Comparison of ENCODE assay signal across 38 cellular contexts in the genomic region with DNA sequence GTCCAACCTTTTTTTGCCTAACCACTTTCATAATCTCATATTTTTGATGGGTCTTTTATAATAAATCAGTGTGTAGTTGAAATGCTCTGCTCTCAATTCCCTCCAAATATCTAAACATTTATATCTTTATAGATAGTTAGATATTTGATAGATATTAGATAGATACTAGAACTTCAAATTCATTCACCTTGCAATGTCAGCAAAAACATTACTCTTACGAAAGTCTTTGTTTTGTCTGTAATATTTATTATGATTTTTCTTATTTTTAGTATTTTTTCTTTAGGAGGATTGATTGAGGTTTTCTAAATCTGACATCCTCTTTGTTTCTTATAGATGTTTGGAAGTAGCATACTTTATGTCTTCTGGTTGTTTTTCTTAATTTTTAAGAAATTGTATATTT.
"Had no signal": no experiment of that assay in that cellular context is flagged by ENCODE, and none has a peak within 500 bp of the region (broad histone marks: within the 10 kb centered on the region; RNA-seq: fewer than 3 reads in every experiment).

No MANE protein-coding gene starts in this region.

- H3K4me3 ChIP-seq: ascending aorta, cardiac muscle cell had no signal

- H3K9me3 ChIP-seq: ascending aorta had no signal

- H3K4me1 ChIP-seq: ascending aorta had no signal

- DNase-seq: activated B cell treated with CpG ODN at 0.5 μM for 24 hours; activated CD4-positive, alpha-beta memory T cell treated with anti-CD3 and anti-CD28 coated beads for 36 hours; activated CD4-positive, alpha-beta T cell treated with anti-CD3 and anti-CD28 coated beads for 4 hours; activated CD4-positive, alpha-beta T cell treated with anti-CD3 and anti-CD28 coated beads, Interleukin-2, amount 10 ng/mL, durations not matched to agents 24 days and 14 days; activated CD4-positive, alpha-beta T cell treated with anti-CD3 and anti-CD28 coated beads, Interleukin-2, amount 50 U/mL, for 1 hour; activated CD4-positive, alpha-beta T cell treated with anti-CD3 and anti-CD28 coated beads, Interleukin-2, amount 50 U/mL, for 4 hours; activated CD4-positive, CD25-positive, alpha-beta regulatory T cell treated with anti-CD3 and anti-CD28 coated beads, Interleukin-2, amount 50 U/mL, for 72 hours; activated CD8-positive, alpha-beta memory T cell treated with anti-CD3 and anti-CD28 coated beads, Interleukin-2, amount 50 U/mL, for 4 hours; activated CD8-positive, alpha-beta T cell treated with anti-CD3 and anti-CD28 coated beads for 36 hours; activated effector memory CD4-positive, alpha-beta T cell treated with anti-CD3 and anti-CD28 coated beads, Interleukin-2, amount 50 U/mL, for 16 hours; activated gamma-delta T cell treated with Interleukin-2 at 50 U/mL for 16 hours; activated naive CD4-positive, alpha-beta T cell; activated naive CD4-positive, alpha-beta T cell treated with anti-CD3 and anti-CD28 coated beads, Interleukin-2, amount 10 ng/mL, durations not matched to agents 7 days and 5 days; activated naive CD8-positive, alpha-beta T cell treated with anti-CD3 and anti-CD28 coated beads, Interleukin-2, amount 10 ng/mL, durations not matched to agents 7 days and 5 days; activated naive CD8-positive, alpha-beta T cell treated with anti-CD3 and anti-CD28 coated beads, Interleukin-2, amount 50 U/mL, for 24 hours; activated T-cell treated with anti-CD3 and anti-CD28 coated beads for 4 hours; activated T-cell treated with anti-CD3 and anti-CD28 coated beads, Interleukin-2, amount 50 U/mL, for 1 hour; activated T-cell treated with anti-CD3 and anti-CD28 coated beads, Interleukin-2, amount 50 U/mL, for 4 hours; activated T-cell treated with anti-CD3 and anti-CD28 coated beads, Interleukin-2, amount 50 U/mL, for 72 hours; amygdala; anterior cingulate cortex; caudate nucleus; T-helper 1 cell; T-helper 2 cell; T-helper 9 cell had no signal

- H3K4me1 Mint-ChIP-seq: activated B cell treated with CpG ODN at 0.5 μM for 24 hours; activated CD4-positive, alpha-beta T cell treated with anti-CD3 and anti-CD28 coated beads, Interleukin-2, amount 10 ng/mL, durations not matched to agents 24 days and 14 days; activated naive CD4-positive, alpha-beta T cell treated with anti-CD3 and anti-CD28 coated beads, Interleukin-2, amount 10 ng/mL, durations not matched to agents 7 days and 5 days; activated naive CD4-positive, alpha-beta T cell treated with anti-CD3 and anti-CD28 coated beads, Interleukin-2, amount 50 U/mL, for 24 hours; activated naive CD8-positive, alpha-beta T cell treated with anti-CD3 and anti-CD28 coated beads, Interleukin-2, amount 10 ng/mL, durations not matched to agents 7 days and 5 days; activated naive CD8-positive, alpha-beta T cell treated with anti-CD3 and anti-CD28 coated beads, Interleukin-2, amount 50 U/mL, for 24 hours; activated T-helper 17 cell treated with anti-CD3 and anti-CD28 coated beads, Interleukin-2, amount 50 U/mL, for 72 hours; brain; central memory CD8-positive, alpha-beta T cell had no signal

- H3K36me3 Mint-ChIP-seq: activated CD4-positive, alpha-beta memory T cell treated with anti-CD3 and anti-CD28 coated beads for 36 hours; activated naive CD4-positive, alpha-beta T cell treated with anti-CD3 and anti-CD28 coated beads, Interleukin-2, amount 10 ng/mL, durations not matched to agents 7 days and 5 days; activated naive CD4-positive, alpha-beta T cell treated with anti-CD3 and anti-CD28 coated beads, Interleukin-2, amount 50 U/mL, for 24 hours; activated naive CD8-positive, alpha-beta T cell; activated naive CD8-positive, alpha-beta T cell treated with anti-CD3 and anti-CD28 coated beads, Interleukin-2, amount 10 ng/mL, durations not matched to agents 7 days and 5 days; brain had no signal

- H3K27me3 ChIP-seq: ascending aorta, cardiac muscle cell had no signal

- H3K27ac Mint-ChIP-seq: activated B cell treated with CpG ODN at 0.5 μM for 24 hours; activated CD4-positive, alpha-beta memory T cell treated with anti-CD3 and anti-CD28 coated beads for 36 hours; activated CD4-positive, alpha-beta T cell treated with anti-CD3 and anti-CD28 coated beads, Interleukin-2, amount 10 ng/mL, durations not matched to agents 24 days and 14 days; activated CD8-positive, alpha-beta T cell treated with anti-CD3 and anti-CD28 coated beads for 36 hours; activated naive CD4-positive, alpha-beta T cell treated with anti-CD3 and anti-CD28 coated beads, Interleukin-2, amount 10 ng/mL, durations not matched to agents 7 days and 5 days; activated naive CD4-positive, alpha-beta T cell treated with anti-CD3 and anti-CD28 coated beads, Interleukin-2, amount 50 U/mL, for 24 hours; activated naive CD8-positive, alpha-beta T cell; activated naive CD8-positive, alpha-beta T cell treated with anti-CD3 and anti-CD28 coated beads, Interleukin-2, amount 10 ng/mL, durations not matched to agents 7 days and 5 days; activated naive CD8-positive, alpha-beta T cell treated with anti-CD3 and anti-CD28 coated beads, Interleukin-2, amount 50 U/mL, for 24 hours; activated T-cell treated with anti-CD3 and anti-CD28 coated beads, Interleukin-2, amount 50 U/mL, for 72 hours; activated T-helper 1 cell treated with anti-CD3 and anti-CD28 coated beads, Interleukin-12 subunit alpha, Interleukin-12 subunit beta, Interleukin-2, Interleukin-4 antibody, amounts not matched to agents 30 ng/mL and 10 ng/mL and 1 ng/mL, durations not matched to agents 14 hours and 24 hours and 36 hours; activated T-helper 17 cell treated with anti-CD3 and anti-CD28 coated beads, Interleukin-2, amount 50 U/mL, for 72 hours; brain; T-helper 1 cell treated with Interleukin-12 subunit alpha and Interleukin-12 subunit beta and Interleukin-4 antibody, amounts not matched to agents 30 μg/mL and 1 μg/mL, for 36 hours; T-helper 2 cell treated with Interferon-gamma antibody and Interleukin-4, amounts not matched to agents 5 μg/mL and 100 μg/mL, for 36 hours had no signal

- H3K4me3 Mint-ChIP-seq: activated B cell treated with CpG ODN at 0.5 μM for 24 hours; activated CD4-positive, alpha-beta memory T cell treated with anti-CD3 and anti-CD28 coated beads for 36 hours; activated CD4-positive, alpha-beta T cell treated with anti-CD3 and anti-CD28 coated beads, Interleukin-2, amount 10 ng/mL, durations not matched to agents 24 days and 14 days; activated CD8-positive, alpha-beta T cell treated with anti-CD3 and anti-CD28 coated beads for 36 hours; activated naive CD4-positive, alpha-beta T cell treated with anti-CD3 and anti-CD28 coated beads, Interleukin-2, amount 10 ng/mL, durations not matched to agents 7 days and 5 days; activated naive CD4-positive, alpha-beta T cell treated with anti-CD3 and anti-CD28 coated beads, Interleukin-2, amount 50 U/mL, for 24 hours; activated naive CD8-positive, alpha-beta T cell; activated naive CD8-positive, alpha-beta T cell treated with anti-CD3 and anti-CD28 coated beads, Interleukin-2, amount 10 ng/mL, durations not matched to agents 7 days and 5 days; activated naive CD8-positive, alpha-beta T cell treated with anti-CD3 and anti-CD28 coated beads, Interleukin-2, amount 50 U/mL, for 24 hours; activated T-cell treated with anti-CD3 and anti-CD28 coated beads, Interleukin-2, amount 50 U/mL, for 4 hours; activated T-cell treated with anti-CD3 and anti-CD28 coated beads, Interleukin-2, amount 50 U/mL, for 72 hours; activated T-helper 1 cell treated with anti-CD3 and anti-CD28 coated beads, Interleukin-12 subunit alpha, Interleukin-12 subunit beta, Interleukin-2, Interleukin-4 antibody, amounts not matched to agents 30 ng/mL and 10 ng/mL and 1 ng/mL, durations not matched to agents 14 hours and 24 hours and 36 hours; activated T-helper 17 cell treated with anti-CD3 and anti-CD28 coated beads, Interleukin-2, amount 50 U/mL, for 72 hours; brain; central memory CD8-positive, alpha-beta T cell; T-helper 1 cell treated with Interleukin-12 subunit alpha and Interleukin-12 subunit beta and Interleukin-4 antibody, amounts not matched to agents 30 μg/mL and 1 μg/mL, for 36 hours; T-helper 2 cell treated with Interferon-gamma antibody and Interleukin-4, amounts not matched to agents 5 μg/mL and 100 μg/mL, for 36 hours had no signal

- FAIRE-seq: bronchial epithelial cell, TTC549 had no signal

- H3K27ac ChIP-seq: ascending aorta, cardiac muscle cell, VCaP had no signal

- H3K27me3 Mint-ChIP-seq: activated B cell treated with CpG ODN at 0.5 μM for 24 hours; activated CD4-positive, alpha-beta memory T cell treated with anti-CD3 and anti-CD28 coated beads for 36 hours; activated CD4-positive, alpha-beta T cell treated with anti-CD3 and anti-CD28 coated beads, Interleukin-2, amount 10 ng/mL, durations not matched to agents 24 days and 14 days; activated CD8-positive, alpha-beta T cell treated with anti-CD3 and anti-CD28 coated beads for 36 hours; activated naive CD4-positive, alpha-beta T cell treated with anti-CD3 and anti-CD28 coated beads, Interleukin-2, amount 10 ng/mL, durations not matched to agents 7 days and 5 days; activated naive CD4-positive, alpha-beta T cell treated with anti-CD3 and anti-CD28 coated beads, Interleukin-2, amount 50 U/mL, for 24 hours; activated naive CD8-positive, alpha-beta T cell; activated naive CD8-positive, alpha-beta T cell treated with anti-CD3 and anti-CD28 coated beads, Interleukin-2, amount 10 ng/mL, durations not matched to agents 7 days and 5 days; activated naive CD8-positive, alpha-beta T cell treated with anti-CD3 and anti-CD28 coated beads, Interleukin-2, amount 50 U/mL, for 24 hours; activated T-helper 17 cell treated with anti-CD3 and anti-CD28 coated beads, Interleukin-2, amount 50 U/mL, for 72 hours; brain; central memory CD8-positive, alpha-beta T cell had no signal

- H3K36me3 ChIP-seq: ascending aorta, cardiac muscle cell had no signal

- ATAC-seq: activated CD8-positive, alpha-beta T cell treated with anti-CD3 and anti-CD28 coated beads for 36 hours; activated naive CD8-positive, alpha-beta T cell treated with anti-CD3 and anti-CD28 coated beads, Interleukin-2, amount 50 U/mL, for 24 hours; activated T-cell treated with anti-CD3 and anti-CD28 coated beads, Interleukin-2, amount 50 U/mL, for 4 hours; activated T-cell treated with anti-CD3 and anti-CD28 coated beads, Interleukin-2, amount 50 U/mL, for 72 hours; activated T-helper 17 cell treated with anti-CD3 and anti-CD28 coated beads, Interleukin-2, amount 50 U/mL, for 72 hours had no signal
